Comparison of ENCODE assay signal across 1 cellular context in genomic region chr15:50202003-50202402, GRCh38.
A peak's percentile ranks its signal among the peaks of the same experiment; 100 is the strongest.
TF ChIP-seq lines count a peak whose summit lies in the region.

No MANE protein-coding gene starts in this region.

TF ChIP-seq in GM12878, 131 proteins besides CTCF, POLR2A, EP300 and RAD21:
- TF ChIP-seq ZBTB40 (IDR thresholded peaks at IDR 0.05; ENCODE audit: borderline replicate concordance) (peak; percentile 64), ATF7 (IDR thresholded peaks at IDR 0.05; ENCODE audit: low read depth) (no peak)
TF ChIP-seq in GM12878: peak in this region for 1.
